Comparison of ENCODE assay signal across 8 cellular contexts in genomic region chr2:215950009-215950408, GRCh38.
A peak's percentile ranks its signal among the peaks of the same experiment; 100 is the strongest.
DNase-seq lines count a peak whose midpoint lies in the region; ATAC-seq and TF ChIP-seq lines count a peak whose summit lies in the region.

No MANE protein-coding gene starts in this region.

- in situ Hi-C loops in ACHN (cut with HindIII; ENCODE audit: low pct_ligation_motif_present, low pct_unique_long_range_greater_than_20kb, low sequenced_read_pairs), result no loop called here

- H3K27me3 Mint-ChIP-seq in activated T-helper 17 cell treated with anti-CD3 and anti-CD28 coated beads, Interleukin-2, amount 50 U/mL, for 72 hours, result no peaks in the 10 kb centered on the region

- no peaks in the 10 kb centered on the region for H3K9me3 Mint-ChIP-seq in activated T-helper 17 cell treated with anti-CD3 and anti-CD28 coated beads, Interleukin-2, amount 50 U/mL, for 72 hours

- H3K36me3 ChIP-seq in H7 (replicated peaks; ENCODE audit: control insufficient read depth, insufficient read depth, low read length), result no peaks in the 10 kb centered on the region; the same call in 1 of the 2 replicates

- H3K36me3 Mint-ChIP-seq in activated T-helper 17 cell treated with anti-CD3 and anti-CD28 coated beads, Interleukin-2, amount 50 U/mL, for 72 hours (ENCODE audit: low read depth), result peaks cover 22% of the 10 kb centered on the region

- DNase-seq in ACHN, result peak; percentile 57
- peak; percentile 49 for DNase-seq in GM10266 (ENCODE audit: extremely low spot score)
- peak; percentile 41 for DNase-seq in H7
- DNase-seq in LHCN-M2 (ENCODE audit: low read depth), result peak; percentile 55
- no peak for DNase-seq in left colon
- no peak for DNase-seq in hypothalamus (lab: John Stamatoyannopoulos, UW)
- no peak for DNase-seq in NCI-H1105 (lab: John Stamatoyannopoulos, UW)

- ATAC-seq in activated T-helper 17 cell treated with anti-CD3 and anti-CD28 coated beads, Interleukin-2, amount 50 U/mL, for 72 hours (replicated peaks), result peak; percentile 70
- peak; percentile 63 for ATAC-seq in left colon

- H3K27ac Mint-ChIP-seq in activated T-helper 17 cell treated with anti-CD3 and anti-CD28 coated beads, Interleukin-2, amount 50 U/mL, for 72 hours, result no peak overlapping the region

- peak; percentile 44 for TF ChIP-seq CTCF in GM10266 (IDR thresholded peaks at IDR 0.05; ENCODE audit: control insufficient read depth, insufficient read depth, low read depth, missing control alignments)

- H3K4me1 Mint-ChIP-seq in activated T-helper 17 cell treated with anti-CD3 and anti-CD28 coated beads, Interleukin-2, amount 50 U/mL, for 72 hours, result peaks cover 9% of the 10 kb centered on the region

- no peaks in the 10 kb centered on the region for H3K27me3 ChIP-seq in H7 (ENCODE audit: control insufficient read depth, insufficient read depth, low read length)

- H3K4me3 ChIP-seq in H7 (ENCODE audit: insufficient read depth, low read depth, low read length), result no peak overlapping the region

- intact Hi-C loops in left colon (cut with DNase I, micrococcal nuclease), result no loop called here

- H3K4me3 Mint-ChIP-seq in activated T-helper 17 cell treated with anti-CD3 and anti-CD28 coated beads, Interleukin-2, amount 50 U/mL, for 72 hours, result no peak overlapping the region

Comparison
In these comparisons a context has a peak if more than half of its experiments do, and no peak if none do; other contexts are left out.
1. DNase-seq: peak in ACHN (single experiment), GM10266 (single experiment), H7 (single experiment) and LHCN-M2 (single experiment); none in left colon (0 of 2), hypothalamus (0 of 51) and NCI-H1105 (single experiment).